ENCODE assay signal across 7 cellular contexts in genomic region chr14:74804219-74804825, GRCh38. TPM values are rescaled to one million over a fixed set of nuclear protein-coding genes. Genes with fewer than 3 reads are reported as not detected.
DNase-seq lines count a peak whose midpoint lies in the region; ATAC-seq, FAIRE-seq and TF ChIP-seq lines count a peak whose summit lies in the region.

No MANE protein-coding gene starts in this region.

- CTCF ChIA-PET in WTC11 (lab: Charles Lee), result interaction anchor here (0.6 to 2.3 kb wide), 20 partner anchors 10 to 296 kb away, joined by 3 to 21 read pairs (median 4); partner anchors contain the start of gene LTBP2

- ATAC-seq in WTC11 (peak; percentile 48; the same call in 1 of the 2 replicates), HG02763 (IDR thresholded peaks at IDR 0.05; ENCODE audit: unreplicated experiment) (no peak)

- no peak overlapping the region for H3K27ac ChIP-seq in left ventricle myocardium inferior (replicated peaks)

- no peaks in the 10 kb centered on the region for H3K4me1 ChIP-seq in left ventricle myocardium inferior

- intact Hi-C loops in left ventricle myocardium inferior (cut with micrococcal nuclease), result no loop called here

- H3K9me3 ChIP-seq in left ventricle myocardium inferior (replicated peaks), result no peaks in the 10 kb centered on the region

- H3K4me1 Mint-ChIP-seq in WTC11 (no peaks in the 10 kb centered on the region), mesothelial cell of epicardium (peaks cover 2% of the 10 kb centered on the region)

- DNase-seq in Daoy (ENCODE audit: low read depth), result peak; percentile 10
- DNase-seq in HTR-8/SVneo (ENCODE audit: insufficient read length, low spot score), result peak; percentile 39
- no peak for DNase-seq in WTC11 (ENCODE audit: low spot score)
- no peak for DNase-seq in left ventricle myocardium inferior
- DNase-seq in stromal cell of bone marrow (ENCODE audit: low read depth), result peak; percentile 26
- DNase-seq in mesothelial cell of epicardium (ENCODE audit: low spot score in 2 of 2, unreplicated experiment in 2 of 2), result no peak

- no peak overlapping the region for H3K4me3 ChIP-seq in left ventricle myocardium inferior

- H3K27ac Mint-ChIP-seq in WTC11, result no peak overlapping the region; the same call in 1 of the 2 replicates
- no peak overlapping the region for H3K27ac Mint-ChIP-seq in mesothelial cell of epicardium

- H3K9me3 Mint-ChIP-seq in WTC11 (no peaks in the 10 kb centered on the region), mesothelial cell of epicardium (no peaks in the 10 kb centered on the region)

- H3K36me3 ChIP-seq in left ventricle myocardium inferior, result peaks cover 58% of the 10 kb centered on the region

- H3K4me3 Mint-ChIP-seq in WTC11 (no peak overlapping the region), mesothelial cell of epicardium (no peak overlapping the region)

- H3K36me3 Mint-ChIP-seq in WTC11 (peaks cover 28% of the 10 kb centered on the region), mesothelial cell of epicardium (peaks cover 27% of the 10 kb centered on the region)

- no peaks in the 10 kb centered on the region for H3K27me3 ChIP-seq in left ventricle myocardium inferior (ENCODE audit: low read depth)

- POLR2A ChIA-PET in WTC11 (lab: Charles Lee), result no interaction called here

- TF ChIP-seq CTCF in WTC11 (IDR thresholded peaks at IDR 0.05) (no peak), left ventricle myocardium inferior (IDR thresholded peaks at IDR 0.05; ENCODE audit: borderline replicate concordance) (peak; percentile 67), mesothelial cell of epicardium (IDR thresholded peaks at IDR 0.05; ENCODE audit: unreplicated experiment) (no peak)

- H3K27me3 Mint-ChIP-seq in WTC11 (ENCODE audit: low read depth) (no peaks in the 10 kb centered on the region), mesothelial cell of epicardium (ENCODE audit: low read depth) (no peaks in the 10 kb centered on the region)

- FAIRE-seq in HTR-8/SVneo (lab: Jason Lieb, UNC), result peak; percentile 54

TF ChIP-seq in WTC11, 78 proteins besides CTCF, POLR2A, EP300 and RAD21:
- TF ChIP-seq OVOL2 (CRISPR knock-in tag; IDR thresholded peaks at IDR 0.05; ENCODE audit: borderline replicate concordance) (no peak), CREB1 (CRISPR knock-in tag; IDR thresholded peaks at IDR 0.05) (no peak), ZNF532 (CRISPR knock-in tag; IDR thresholded peaks at IDR 0.05; ENCODE audit: borderline replicate concordance) (no peak), JUN (CRISPR knock-in tag; IDR thresholded peaks at IDR 0.05) (no peak), USF2 (CRISPR knock-in tag; IDR thresholded peaks at IDR 0.05) (no peak), TEAD1 (CRISPR knock-in tag; IDR thresholded peaks at IDR 0.05) (no peak), CBFB (CRISPR knock-in tag; IDR thresholded peaks at IDR 0.05; ENCODE audit: low read depth) (no peak), KAT7 (CRISPR knock-in tag; IDR thresholded peaks at IDR 0.05; ENCODE audit: borderline replicate concordance) (no peak), E2F5 (CRISPR knock-in tag; IDR thresholded peaks at IDR 0.05) (no peak), IRF2 (CRISPR knock-in tag; IDR thresholded peaks at IDR 0.05; ENCODE audit: borderline replicate concordance, low read depth) (no peak), SMAD4 (CRISPR knock-in tag; IDR thresholded peaks at IDR 0.05) (no peak), NR2C2 (CRISPR knock-in tag; IDR thresholded peaks at IDR 0.05) (no peak), ATF1 (CRISPR knock-in tag; IDR thresholded peaks at IDR 0.05) (no peak), ESRRA (CRISPR knock-in tag; IDR thresholded peaks at IDR 0.05; ENCODE audit: borderline replicate concordance) (no peak), RORB (CRISPR knock-in tag; IDR thresholded peaks at IDR 0.05) (no peak), ZNF416 (CRISPR knock-in tag; IDR thresholded peaks at IDR 0.05) (no peak), SP1 (CRISPR knock-in tag; conservative IDR thresholded peaks at IDR 0.05) (no peak), NFE2L1 (CRISPR knock-in tag; IDR thresholded peaks at IDR 0.05) (no peak), ATF3 (CRISPR knock-in tag; conservative IDR thresholded peaks at IDR 0.05) (no peak)

RNA-seq across cellular contexts. Expression of gene YLPM1, which starts 41.2 kb away (rescaled TPM):
- 14.8 and 23.8 TPM in 2 replicates for total RNA-seq in Daoy (2014; rRNA removed; shearing (Covaris generic))
- 65.6 to 67.1 TPM (median 66.6 TPM) in 3 replicates for total RNA-seq in WTC11 (2021)
- 28.1 TPM for total RNA-seq in left ventricle myocardium inferior
- 125 to 135 TPM (median 125 TPM) in 3 replicates for total RNA-seq in mesothelial cell of epicardium

Comparison
In these comparisons a context has a peak if more than half of its experiments do, and no peak if none do; other contexts are left out.
1. DNase-seq: peak in Daoy (single experiment), HTR-8/SVneo (single experiment) and stromal cell of bone marrow (single experiment); none in WTC11 (single experiment), left ventricle myocardium inferior (single experiment) and mesothelial cell of epicardium (0 of 2).